In the genomic region with DNA sequence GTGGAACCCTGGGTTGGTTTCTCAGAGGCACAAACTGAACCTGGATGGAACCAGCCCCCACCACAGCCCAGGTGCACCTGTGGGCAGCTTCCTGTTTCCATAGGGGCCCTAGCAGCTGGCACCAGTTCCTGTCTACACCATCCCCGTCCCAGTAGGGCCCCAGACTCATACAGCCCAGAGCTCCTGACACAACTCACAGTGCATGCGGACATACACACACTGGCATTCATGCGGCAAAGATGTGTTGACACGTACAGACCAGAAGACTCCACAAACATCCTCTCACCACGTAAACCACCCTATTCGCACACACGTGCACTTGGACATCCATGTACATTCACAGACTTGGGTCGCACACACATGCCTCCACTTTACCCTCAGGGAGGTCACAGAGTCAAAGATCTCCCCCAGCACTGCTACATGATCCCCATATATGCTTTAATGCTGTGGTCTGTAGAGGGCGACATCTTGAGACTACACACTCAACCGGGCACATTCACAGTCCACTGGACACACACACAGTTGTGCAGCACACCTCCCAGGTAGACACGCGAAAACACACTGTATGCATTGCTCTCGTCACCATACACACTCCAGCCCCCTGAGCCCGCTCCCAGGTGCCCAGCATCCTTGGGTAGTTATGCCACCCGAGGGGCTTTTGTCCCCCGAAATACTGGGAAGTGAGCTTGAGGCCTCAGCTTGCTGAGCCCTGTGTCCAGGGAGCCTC, we compare ENCODE assay signal across 1 cellular context.
TF ChIP-seq lines count a peak whose summit lies in the region.

No MANE protein-coding gene starts in this region.

TF ChIP-seq in IMR-90, 13 proteins besides CTCF, POLR2A, EP300 and RAD21 (continued from another document):
- TF ChIP-seq BHLHE40 (IDR thresholded peaks at IDR 0.05; ENCODE audit: low read depth, low read length) (no peak), MXI1 (IDR thresholded peaks at IDR 0.05; ENCODE audit: borderline replicate concordance, low read depth, low read length) (no peak), MAFK (IDR thresholded peaks at IDR 0.05; ENCODE audit: low read depth, low read length) (no peak), RCOR1 (IDR thresholded peaks at IDR 0.05; ENCODE audit: insufficient replicate concordance, low read length) (no peak), CHD1 (IDR thresholded peaks at IDR 0.05; ENCODE audit: low read depth, low read length) (no peak), NFE2L2 (IDR thresholded peaks at IDR 0.05; ENCODE audit: low read depth, low read length) (no peak), RFX5 (IDR thresholded peaks at IDR 0.05; ENCODE audit: low read depth, low read length) (no peak)
- TF ChIP-seq, protein P1, sequence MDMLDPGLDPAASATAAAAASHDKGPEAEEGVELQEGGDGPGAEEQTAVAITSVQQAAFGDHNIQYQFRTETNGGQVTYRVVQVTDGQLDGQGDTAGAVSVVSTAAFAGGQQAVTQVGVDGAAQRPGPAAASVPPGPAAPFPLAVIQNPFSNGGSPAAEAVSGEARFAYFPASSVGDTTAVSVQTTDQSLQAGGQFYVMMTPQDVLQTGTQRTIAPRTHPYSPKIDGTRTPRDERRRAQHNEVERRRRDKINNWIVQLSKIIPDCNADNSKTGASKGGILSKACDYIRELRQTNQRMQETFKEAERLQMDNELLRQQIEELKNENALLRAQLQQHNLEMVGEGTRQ (IDR thresholded peaks at IDR 0.05; ENCODE audit: low read depth, low read length) = no peak
- TF ChIP-seq, protein P2, sequence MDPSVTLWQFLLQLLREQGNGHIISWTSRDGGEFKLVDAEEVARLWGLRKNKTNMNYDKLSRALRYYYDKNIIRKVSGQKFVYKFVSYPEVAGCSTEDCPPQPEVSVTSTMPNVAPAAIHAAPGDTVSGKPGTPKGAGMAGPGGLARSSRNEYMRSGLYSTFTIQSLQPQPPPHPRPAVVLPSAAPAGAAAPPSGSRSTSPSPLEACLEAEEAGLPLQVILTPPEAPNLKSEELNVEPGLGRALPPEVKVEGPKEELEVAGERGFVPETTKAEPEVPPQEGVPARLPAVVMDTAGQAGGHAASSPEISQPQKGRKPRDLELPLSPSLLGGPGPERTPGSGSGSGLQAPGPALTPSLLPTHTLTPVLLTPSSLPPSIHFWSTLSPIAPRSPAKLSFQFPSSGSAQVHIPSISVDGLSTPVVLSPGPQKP (IDR thresholded peaks at IDR 0.05; ENCODE audit: borderline replicate concordance, low read depth, low read length) = no peak
